ENCODE assay signal across 24 cellular contexts in the genomic region with DNA sequence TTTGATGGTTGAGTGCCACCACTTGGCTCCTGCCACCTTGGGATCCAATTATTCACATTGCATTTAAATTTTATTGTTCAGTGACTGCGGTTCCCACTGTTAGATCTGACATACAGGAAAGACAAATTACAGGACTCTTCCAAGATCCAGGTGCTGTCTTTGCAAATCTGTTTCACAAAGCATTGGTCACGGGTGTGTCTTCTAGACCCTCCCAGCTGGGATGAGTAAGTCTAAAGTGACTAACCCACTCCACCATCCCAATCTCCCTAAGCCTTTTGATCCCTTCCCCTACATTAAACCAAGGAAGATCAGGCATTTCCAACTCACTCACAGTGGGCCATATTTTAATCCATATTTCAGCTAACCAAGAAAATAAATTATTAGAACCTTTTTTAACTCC.
DNase-seq lines count a peak whose midpoint lies in the region; ATAC-seq and TF ChIP-seq lines count a peak whose summit lies in the region.
"Had no signal": no experiment of that assay in that cellular context is flagged by ENCODE, and none has a peak within 500 bp of the region (broad histone marks: within the 10 kb centered on the region; RNA-seq: fewer than 3 reads in every experiment).

No MANE protein-coding gene starts in this region.

- TF ChIP-seq POLR2A in breast epithelium (IDR thresholded peaks at IDR 0.05) = no peak

- H3K36me3 Mint-ChIP-seq in MCF 10A (ENCODE audit: insufficient read depth, unreplicated experiment) (no peaks in the 10 kb centered on the region), immature natural killer cell (peaks cover 0 to 4% (median 0%) of the 10 kb centered on the region in 3 donors)
- H3K36me3 Mint-ChIP-seq: CD14-positive monocyte; CD8-positive, alpha-beta memory T cell had no signal

- H3K27me3 Mint-ChIP-seq in MCF 10A (ENCODE audit: insufficient read depth, unreplicated experiment) (no peaks in the 10 kb centered on the region), immature natural killer cell (ENCODE audit: low read depth in 3 of 3) (peaks cover 0 to 2% (median 1%) of the 10 kb centered on the region in 3 donors)
- H3K27me3 Mint-ChIP-seq: CD4-positive, alpha-beta T cell; CD8-positive, alpha-beta memory T cell had no signal

- H3K27ac ChIP-seq in breast epithelium (no peak overlapping the region), RWPE2 (ENCODE audit: poor library complexity, severe bottlenecking) (no peak overlapping the region)
- H3K27ac ChIP-seq: 22Rv1; A549; BLaER1 treated with 17β-estradiol and CSF1 and Interleukin-3, amounts not matched to agents 10 nM and 100 nM; GM23248 had no signal

- DNase-seq in MCF 10A (ENCODE audit: unreplicated experiment) = peak; percentile 6
- DNase-seq in breast epithelium (ENCODE audit: low spot score in 2 of 2) = no peak
- no peak for DNase-seq in RWPE2 (ENCODE audit: low spot score)
- DNase-seq in epithelial cell of esophagus (ENCODE audit: low read depth) = peak; percentile 50
- DNase-seq in immature natural killer cell = no peak
- no peak for DNase-seq in HuH-7.5 (ENCODE audit: low spot score)
- DNase-seq: ACHN; AML-193; BE2C; CD4-positive, alpha-beta T cell; CD8-positive, alpha-beta memory T cell; DMS 273 treated with DMSO at 0.1 percent for 48 hours; DMS79; EL; GF-D8; GM23248; H7; HFFc6 had no signal

- no TSS peak for BruUV-seq in MCF 10A (replicated peaks; lab: Mats Ljungman, UMichigan)

- ATAC-seq in RWPE2 (ENCODE audit: low read depth) (peak; percentile 51; the same call in 1 of the 3 replicates), GM21786 (IDR thresholded peaks at IDR 0.05; ENCODE audit: unreplicated experiment) (no peak)
- ATAC-seq: A549, HCT116 had no signal

- H3K4me3 ChIP-seq in breast epithelium (no peak overlapping the region), RWPE2 (ENCODE audit: severe bottlenecking) (no peak overlapping the region), epithelial cell of esophagus (ENCODE audit: low read length) (no peak overlapping the region)
- H3K4me3 ChIP-seq: A549; BLaER1 treated with 17β-estradiol and CSF1 and Interleukin-3, amounts not matched to agents 10 nM and 100 nM; GM23248 had no signal

- POLR2A ChIA-PET in MCF 10A (lab: Yijun Ruan, JAX) = interaction anchor here (1.1 kb wide), 2 partner anchors 9 to 10 kb away, joined by 3 to 7 read pairs; no protein-coding TSS in a partner anchor

- no peak for TF ChIP-seq CTCF in MCF 10A (IDR thresholded peaks at IDR 0.05; ENCODE audit: unreplicated experiment)
- no peak for TF ChIP-seq CTCF in breast epithelium (IDR thresholded peaks at IDR 0.05)
- TF ChIP-seq CTCF in RWPE2 (IDR thresholded peaks at IDR 0.05; ENCODE audit: poor library complexity, severe bottlenecking) = no peak
- TF ChIP-seq CTCF in epithelial cell of esophagus (IDR thresholded peaks at IDR 0.05; ENCODE audit: insufficient read depth, low read depth, low read length, missing control alignments) = no peak

- no peak overlapping the region for H3K4me3 Mint-ChIP-seq in MCF 10A (ENCODE audit: unreplicated experiment)
- no peak overlapping the region for H3K4me3 Mint-ChIP-seq in immature natural killer cell
- H3K4me3 Mint-ChIP-seq: CD14-positive monocyte; CD4-positive, alpha-beta T cell; CD8-positive, alpha-beta memory T cell; HFFc6 had no signal

- H3K27ac Mint-ChIP-seq in MCF 10A (ENCODE audit: low read depth, unreplicated experiment) = no peak overlapping the region
- no peak overlapping the region for H3K27ac Mint-ChIP-seq in immature natural killer cell
- H3K27ac Mint-ChIP-seq: CD14-positive monocyte; CD4-positive, alpha-beta T cell; CD8-positive, alpha-beta memory T cell; HFFc6 had no signal

- H3K9me3 ChIP-seq in breast epithelium (no peaks in the 10 kb centered on the region), RWPE2 (ENCODE audit: severe bottlenecking) (no peaks in the 10 kb centered on the region)
- H3K9me3 ChIP-seq: A549; BE2C; BLaER1 treated with 17β-estradiol and CSF1 and Interleukin-3, amounts not matched to agents 10 nM and 100 nM had no signal

- no peaks in the 10 kb centered on the region for H3K4me1 ChIP-seq in breast epithelium
- H3K4me1 ChIP-seq in RWPE2 (ENCODE audit: insufficient read depth, poor library complexity, severe bottlenecking) = no peaks in the 10 kb centered on the region
- H3K4me1 ChIP-seq: A549; BE2C; BLaER1 treated with 17β-estradiol and CSF1 and Interleukin-3, amounts not matched to agents 10 nM and 100 nM had no signal

- H3K27me3 ChIP-seq in breast epithelium (no peaks in the 10 kb centered on the region), RWPE2 (ENCODE audit: insufficient read depth, poor library complexity, severe bottlenecking) (peaks cover 7% of the 10 kb centered on the region)
- H3K27me3 ChIP-seq: BE2C; BLaER1 treated with 17β-estradiol and CSF1 and Interleukin-3, amounts not matched to agents 10 nM and 100 nM had no signal

- intact Hi-C loops in MCF 10A (cut with micrococcal nuclease) = no loop called here
- intact Hi-C loops in breast epithelium (cut with DNase I; ENCODE audit: low total_unique reads) = no loop called here

- peaks cover 2% of the 10 kb centered on the region for H3K9me3 Mint-ChIP-seq in MCF 10A (ENCODE audit: unreplicated experiment)
- no peaks in the 10 kb centered on the region for H3K9me3 Mint-ChIP-seq in immature natural killer cell

- H3K4me1 Mint-ChIP-seq in MCF 10A (ENCODE audit: insufficient read depth, unreplicated experiment) (peaks cover 7% of the 10 kb centered on the region), immature natural killer cell (no peaks in the 10 kb centered on the region)
- H3K4me1 Mint-ChIP-seq: CD14-positive monocyte; CD8-positive, alpha-beta memory T cell had no signal

- no peaks in the 10 kb centered on the region for H3K36me3 ChIP-seq in breast epithelium
- H3K36me3 ChIP-seq in RWPE2 (ENCODE audit: low read depth) = no peaks in the 10 kb centered on the region
- H3K36me3 ChIP-seq: BE2C; BLaER1 treated with 17β-estradiol and CSF1 and Interleukin-3, amounts not matched to agents 10 nM and 100 nM had no signal

- CTCF ChIA-PET in MCF 10A (lab: Yijun Ruan, JAX) = no interaction called here

Comparison
In these comparisons a context has a peak if more than half of its experiments do, and no peak if none do; other contexts are left out.
1. DNase-seq: peak in MCF 10A (single experiment) and epithelial cell of esophagus (single experiment); none in breast epithelium (0 of 2), RWPE2 (single experiment), immature natural killer cell (0 of 3) and HuH-7.5 (single experiment).